In the genomic region with DNA sequence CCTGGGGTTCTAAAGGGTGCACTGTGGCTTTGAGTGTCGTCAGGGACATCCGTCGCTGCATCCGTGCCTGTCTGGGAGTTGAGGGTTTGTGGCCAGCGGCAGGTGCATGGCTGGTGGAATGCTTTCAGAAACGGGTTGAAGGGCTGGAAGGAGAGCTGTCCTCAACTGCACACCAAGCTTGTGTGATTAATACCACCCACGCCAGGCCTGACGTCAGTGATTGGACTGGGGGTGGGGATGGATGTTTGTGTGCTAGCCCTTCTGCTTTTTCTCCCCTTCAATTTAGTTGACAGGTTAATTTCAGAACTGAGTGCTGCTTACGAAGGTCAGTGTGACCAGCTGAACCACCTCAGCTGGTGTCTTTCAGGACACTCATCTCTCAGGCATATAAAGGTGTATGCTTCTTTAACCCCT, we compare ENCODE assay signal across 9 cellular contexts. TPM values are rescaled to one million over a fixed set of nuclear protein-coding genes. Genes with fewer than 3 reads are reported as not detected.
A peak's percentile ranks its signal among the peaks of the same experiment; 100 is the strongest.
DNase-seq lines count a peak whose midpoint lies in the region; ATAC-seq and TF ChIP-seq lines count a peak whose summit lies in the region.
"Had no signal": no experiment of that assay in that cellular context is flagged by ENCODE, and none has a peak within 500 bp of the region (broad histone marks: within the 10 kb centered on the region; RNA-seq: fewer than 3 reads in every experiment).

No MANE protein-coding gene starts in this region.

- H3K27me3 ChIP-seq in thoracic aorta (replicated peaks; ENCODE audit: insufficient read depth): no peaks in the 10 kb centered on the region

- H3K4me3 Mint-ChIP-seq in activated naive CD8-positive, alpha-beta T cell treated with anti-CD3 and anti-CD28 coated beads for 36 hours: no peak overlapping the region
- peak overlapping the region; percentile 67 for H3K4me3 Mint-ChIP-seq in memory B cell

- ATAC-seq in memory B cell (ENCODE audit: low read depth) (peak; percentile 42), thoracic aorta (ENCODE audit: insufficient number of reproducible peaks, low FRiP score, low read depth) (no peak), HG02870 (IDR thresholded peaks at IDR 0.05; ENCODE audit: unreplicated experiment) (no peak), GM18867 (IDR thresholded peaks at IDR 0.05; ENCODE audit: unreplicated experiment) (no peak)

- no peaks in the 10 kb centered on the region for H3K9me3 Mint-ChIP-seq in activated naive CD8-positive, alpha-beta T cell treated with anti-CD3 and anti-CD28 coated beads for 36 hours
- no peaks in the 10 kb centered on the region for H3K9me3 Mint-ChIP-seq in memory B cell

- peaks cover 6% of the 10 kb centered on the region for H3K36me3 Mint-ChIP-seq in activated naive CD8-positive, alpha-beta T cell treated with anti-CD3 and anti-CD28 coated beads for 36 hours
- H3K36me3 Mint-ChIP-seq in memory B cell: no peaks in the 10 kb centered on the region

- H3K36me3 ChIP-seq in thoracic aorta: no peaks in the 10 kb centered on the region

- POLR2A ChIA-PET in RWPE1 (lab: Yijun Ruan, JAX; ENCODE audit: low non-redundant PET): no interaction called here

- H3K9me3 ChIP-seq in thoracic aorta: no peaks in the 10 kb centered on the region

- H3K27ac ChIP-seq in thoracic aorta: peak overlapping the region; percentile 90
- no peak overlapping the region for H3K27ac ChIP-seq in RWPE1
- H3K27ac ChIP-seq: HL-60 had no signal

- H3K27me3 Mint-ChIP-seq in activated naive CD8-positive, alpha-beta T cell treated with anti-CD3 and anti-CD28 coated beads for 36 hours: peaks cover 44% of the 10 kb centered on the region
- H3K27me3 Mint-ChIP-seq in memory B cell: no peaks in the 10 kb centered on the region

- H3K4me1 Mint-ChIP-seq in activated naive CD8-positive, alpha-beta T cell treated with anti-CD3 and anti-CD28 coated beads for 36 hours: peaks cover 36% of the 10 kb centered on the region
- H3K4me1 Mint-ChIP-seq in memory B cell: peaks cover 45% of the 10 kb centered on the region

- H3K4me3 ChIP-seq in thoracic aorta: peak overlapping the region; percentile 92

- peaks cover 23 to 47% of the 10 kb centered on the region in 2 donors for H3K4me1 ChIP-seq in thoracic aorta (ENCODE audit: control insufficient read depth in 1 of 2, low read depth in 2 of 2)

- no peak overlapping the region for H3K27ac Mint-ChIP-seq in activated naive CD8-positive, alpha-beta T cell treated with anti-CD3 and anti-CD28 coated beads for 36 hours
- peak overlapping the region; percentile 87 for H3K27ac Mint-ChIP-seq in memory B cell

- peak; percentile 86 for DNase-seq in GF-D8 (lab: John Stamatoyannopoulos, UW)
- DNase-seq in NCI-H187 treated with DMSO at 0.1 percent for 48 hours (lab: John Stamatoyannopoulos, UW): peak; percentile 35
- DNase-seq in activated naive CD8-positive, alpha-beta T cell treated with anti-CD3 and anti-CD28 coated beads for 36 hours: peak; percentile 65
- DNase-seq in memory B cell (ENCODE audit: low spot score in 2 of 2): peak; percentile 51 to 52
- peak; percentile 73 for DNase-seq in thoracic aorta (ENCODE audit: low spot score)
- no peak for DNase-seq in RWPE1 (ENCODE audit: low spot score)

- no peak for TF ChIP-seq CTCF in thoracic aorta (IDR thresholded peaks at IDR 0.05)
- TF ChIP-seq CTCF in RWPE1 (conservative IDR thresholded peaks at IDR 0.05; ENCODE audit: low read depth): no peak

- CTCF ChIA-PET in RWPE1 (lab: Yijun Ruan, JAX): interaction anchor here (0.6 to 0.7 kb wide), 3 partner anchors 19 to 1288 kb away, joined by 3 to 4 read pairs (median 3); no protein-coding TSS in a partner anchor

RNA-seq across cellular contexts. Expression of gene GAB2, which starts 3.2 kb away (rescaled TPM):
- under 1 TPM; 0.91 to 0.98 TPM for total RNA-seq in activated naive CD8-positive, alpha-beta T cell treated with anti-CD3 and anti-CD28 coated beads for 36 hours
- total RNA-seq in thoracic aorta: 10 to 100 TPM; 65.4 to 91.5 TPM

Comparison
In these comparisons a context has a peak if more than half of its experiments do, and no peak if none do; other contexts are left out.
1. RNA of gene GAB2, which starts 3.2 kb away (total RNA-seq): 65.4 to 91.5 TPM in thoracic aorta; 0.91 to 0.98 TPM in activated naive CD8-positive, alpha-beta T cell treated with anti-CD3 and anti-CD28 coated beads for 36 hours; every median in the first group is over 10 times any median in the second.